8 cellular contexts compared by ENCODE assay signal in the genomic region with DNA sequence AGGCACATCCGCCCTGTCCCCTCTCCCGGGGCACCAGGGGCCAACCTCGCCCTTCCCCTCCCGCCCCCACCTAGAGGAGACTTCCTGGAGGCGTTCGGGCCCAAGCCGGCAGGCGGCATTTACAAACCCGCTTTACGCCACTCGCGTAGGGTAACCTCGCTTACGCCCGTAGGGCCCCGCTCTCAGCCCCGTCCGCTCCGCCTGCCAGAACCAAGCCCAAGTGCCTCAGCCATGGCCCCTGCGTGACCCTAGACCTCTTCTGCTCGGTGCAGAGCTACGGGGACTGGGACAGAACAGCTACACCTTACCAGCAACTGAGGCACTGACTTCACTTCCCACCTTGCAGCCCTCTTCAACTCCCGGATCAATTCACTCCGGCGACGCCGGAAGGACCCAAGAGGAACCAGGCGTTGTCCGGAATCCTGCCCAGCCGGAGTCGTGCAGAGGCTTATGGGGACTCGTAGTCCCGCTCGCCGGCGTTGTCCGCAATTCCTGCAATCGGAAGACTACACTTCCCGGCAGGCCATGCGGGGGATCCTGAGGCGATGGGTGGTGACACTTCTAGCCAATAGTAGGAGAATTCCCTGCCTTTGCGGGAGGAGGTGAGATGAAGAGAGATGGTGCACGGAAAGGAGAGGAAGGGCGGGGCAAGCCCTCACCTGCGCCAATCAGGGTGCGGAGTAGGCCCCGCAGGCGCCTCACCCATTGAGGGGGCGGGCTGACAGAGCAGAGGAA. TPM values are rescaled to one million over a fixed set of nuclear protein-coding genes. Genes with fewer than 3 reads are reported as not detected.
DNase-seq lines count a peak whose midpoint lies in the region; ATAC-seq, FAIRE-seq and TF ChIP-seq lines count a peak whose summit lies in the region.

TSS of gene PDCD10 (minus strand) at position 395 of the 735 bp plus-strand sequence. CDS start 14,735 bp downstream, outside the sequence.

- FAIRE-seq in GM18507 (lab: Jason Lieb, UNC) (peak; percentile 99), astrocyte (lab: Jason Lieb, UNC) (no peak)

- peaks cover 2% of the 10 kb centered on the region for H3K27me3 Mint-ChIP-seq in T-helper 2 cell treated with Interferon-gamma antibody and Interleukin-4, amounts not matched to agents 5 μg/mL and 100 μg/mL, for 36 hours (ENCODE audit: low read depth)
- H3K27me3 Mint-ChIP-seq in astrocyte (ENCODE audit: low read depth, unreplicated experiment), result no peaks in the 10 kb centered on the region

- peak within 1 kb of the TSS; percentile 97 for H2AFZ ChIP-seq in astrocyte (ENCODE audit: low read depth, low read length)

- H3K4me2 ChIP-seq in astrocyte (ENCODE audit: low read length), result peak within 1 kb of the TSS; percentile 93

- peak in 1 of 2 donors; percentile 58 for TF ChIP-seq POLR2A in uterus (IDR thresholded peaks at IDR 0.05)

- H3K36me3 ChIP-seq in astrocyte (ENCODE audit: insufficient read depth, low read length), result no peaks in the 10 kb centered on the region
- H3K36me3 ChIP-seq in uterus, result no peaks in the 10 kb centered on the region

- ATAC-seq in HG02973 (IDR thresholded peaks at IDR 0.05; ENCODE audit: unreplicated experiment) (peak; percentile 90), right cardiac atrium (peak; percentile 99)

- no peaks in the 10 kb centered on the region for H3K9me3 ChIP-seq in astrocyte (ENCODE audit: insufficient read depth, low read depth, low read length)
- no peaks in the 10 kb centered on the region for H3K9me3 ChIP-seq in right cardiac atrium (ENCODE audit: control insufficient read depth, low read length)
- no peaks in the 10 kb centered on the region for H3K9me3 ChIP-seq in uterus

- H3K27ac Mint-ChIP-seq in T-helper 2 cell treated with Interferon-gamma antibody and Interleukin-4, amounts not matched to agents 5 μg/mL and 100 μg/mL, for 36 hours, result no peak within 1 kb of the TSS
- H3K27ac Mint-ChIP-seq in astrocyte (ENCODE audit: unreplicated experiment), result no peak within 1 kb of the TSS

- TF ChIP-seq CTCF in astrocyte (IDR thresholded peaks at IDR 0.05; ENCODE audit: insufficient read depth, low read depth, low read length) (no peak), uterus (IDR thresholded peaks at IDR 0.05) (no peak)

- H3K4me1 ChIP-seq in astrocyte (ENCODE audit: insufficient read depth, low read length) (peaks cover 5% of the 10 kb centered on the region), right cardiac atrium (ENCODE audit: control insufficient read depth, insufficient read depth, low read length) (no peaks in the 10 kb centered on the region), uterus (no peaks in the 10 kb centered on the region)

- H3K4me3 ChIP-seq in astrocyte (ENCODE audit: insufficient read depth, low read depth, low read length) (peak within 1 kb of the TSS; percentile 89), right cardiac atrium (ENCODE audit: low read length) (peak within 1 kb of the TSS; percentile 77), uterus (peak within 1 kb of the TSS; percentile 79 to 81)

- peaks cover 27% of the 10 kb centered on the region for H3K4me1 Mint-ChIP-seq in T-helper 2 cell treated with Interferon-gamma antibody and Interleukin-4, amounts not matched to agents 5 μg/mL and 100 μg/mL, for 36 hours (ENCODE audit: low read depth)
- peaks cover 19% of the 10 kb centered on the region for H3K4me1 Mint-ChIP-seq in astrocyte (ENCODE audit: low read depth, unreplicated experiment)

- H4K20me1 ChIP-seq in astrocyte (ENCODE audit: insufficient read depth, low read length), result peaks cover 36% of the 10 kb centered on the region

- no peaks in the 10 kb centered on the region for H3K9me3 Mint-ChIP-seq in T-helper 2 cell treated with Interferon-gamma antibody and Interleukin-4, amounts not matched to agents 5 μg/mL and 100 μg/mL, for 36 hours
- no peaks in the 10 kb centered on the region for H3K9me3 Mint-ChIP-seq in astrocyte (ENCODE audit: unreplicated experiment)

- peak; percentile 80 for DNase-seq in GM18507 (ENCODE audit: extremely low spot score, insufficient read length, low read depth)
- DNase-seq in NCI-H1930 (lab: John Stamatoyannopoulos, UW), result peak; percentile 98
- peak; percentile 98 for DNase-seq in T-helper 2 cell treated with Interferon-gamma antibody and Interleukin-4, amounts not matched to agents 5 μg/mL and 100 μg/mL, for 36 hours (ENCODE audit: low spot score)
- peak; percentile 98 for DNase-seq in astrocyte (ENCODE audit: low read depth)
- peak; percentile 98 to 99 (median 99) for DNase-seq in right cardiac atrium
- DNase-seq in pulmonary artery endothelial cell (ENCODE audit: low read depth, low spot score), result peak; percentile 92
- peak; percentile 97 to 98 for DNase-seq in uterus

- intact Hi-C loops in right cardiac atrium (cut with DNase I), result loop anchor here in 1 of 4 donors (5.0 to 10.0 kb wide), 2 partner anchors 78 to 140 kb away; no protein-coding TSS in a partner anchor
- intact Hi-C loops in uterus (cut with DNase I; ENCODE audit: low total_unique reads), result no loop called here

- peaks cover 51% of the 10 kb centered on the region for H3K79me2 ChIP-seq in astrocyte (ENCODE audit: insufficient read depth, low read length)

- peak within 1 kb of the TSS; percentile 80 for H3K27ac ChIP-seq in astrocyte (ENCODE audit: low read depth, low read length)
- peak within 1 kb of the TSS; percentile 96 for H3K27ac ChIP-seq in right cardiac atrium (ENCODE audit: low read length)
- peak within 1 kb of the TSS; percentile 77 to 90 for H3K27ac ChIP-seq in uterus

- peak within 1 kb of the TSS; percentile 89 for H3K9ac ChIP-seq in astrocyte (ENCODE audit: low read length)

- H3K36me3 Mint-ChIP-seq in T-helper 2 cell treated with Interferon-gamma antibody and Interleukin-4, amounts not matched to agents 5 μg/mL and 100 μg/mL, for 36 hours (ENCODE audit: low read depth), result peaks cover 5% of the 10 kb centered on the region
- H3K36me3 Mint-ChIP-seq in astrocyte (ENCODE audit: low read depth, unreplicated experiment), result no peaks in the 10 kb centered on the region

- H3K27me3 ChIP-seq in astrocyte (ENCODE audit: insufficient read depth, low read length) (no peaks in the 10 kb centered on the region), right cardiac atrium (ENCODE audit: control insufficient read depth, insufficient read depth) (no peaks in the 10 kb centered on the region), uterus (no peaks in the 10 kb centered on the region)

- no peak within 1 kb of the TSS for H3K4me3 Mint-ChIP-seq in T-helper 2 cell treated with Interferon-gamma antibody and Interleukin-4, amounts not matched to agents 5 μg/mL and 100 μg/mL, for 36 hours
- no peak within 1 kb of the TSS for H3K4me3 Mint-ChIP-seq in astrocyte (ENCODE audit: unreplicated experiment)

- WGBS in right cardiac atrium, result under 1% methylated on average over 49 of the region's 49 CpGs

RNA-seq across cellular contexts. Expression of gene PDCD10, which starts in this region (rescaled TPM):
- 66.9 and 68.9 TPM in 2 replicates for total RNA-seq in astrocyte
- 10 to 100 TPM; 26.6 to 32.9 (median 30.9) TPM for total RNA-seq in right cardiac atrium
- 29.1 TPM for polyA plus RNA-seq in right cardiac atrium
- total RNA-seq in pulmonary artery endothelial cell, result 58.9 and 64.1 TPM in 2 replicates
- 10 to 100 TPM; 45.4 to 83.5 (median 73.0) TPM for total RNA-seq in uterus

Comparison
In these comparisons a context has a peak if more than half of its experiments do, and no peak if none do; other contexts are left out.
1. Peak in every context shown above with its lines: DNase-seq, ATAC-seq, H3K4me3 ChIP-seq and H3K27ac ChIP-seq.